In the genomic region with DNA sequence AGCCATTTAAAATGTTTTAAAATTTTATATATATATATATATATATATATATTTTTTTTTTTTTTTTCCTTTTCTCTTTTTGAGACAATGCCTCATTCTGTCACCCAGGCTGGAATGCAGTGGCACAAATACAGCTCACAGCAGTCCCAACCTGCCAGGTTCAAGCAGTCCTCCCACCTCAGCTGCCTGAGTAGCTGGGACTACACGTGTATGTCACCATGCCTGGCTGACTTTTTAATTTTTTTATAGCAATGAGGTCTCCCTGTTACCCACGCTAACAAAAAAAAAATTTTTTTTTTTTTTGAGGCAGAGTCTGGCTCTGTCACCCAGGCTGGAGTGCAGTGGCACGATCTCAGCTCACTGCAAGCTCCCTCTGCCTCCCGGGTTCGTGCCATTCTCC, we compare ENCODE assay signal across 1 cellular context.
A peak's percentile ranks its signal among the peaks of the same experiment; 100 is the strongest.
TF ChIP-seq lines count a peak whose summit lies in the region.

No MANE protein-coding gene starts in this region.

TF ChIP-seq in HepG2, 621 proteins besides CTCF, POLR2A, EP300 and RAD21:
- peak; percentile 24 for TF ChIP-seq RBM22 (optimal IDR thresholded peaks at IDR 0.05; ENCODE audit: low read length)
